In genomic region chr6:33711140-33712129, GRCh38 we compare ENCODE assay signal across 8 cellular contexts. TPM values are rescaled to one million over a fixed set of nuclear protein-coding genes. Genes with fewer than 3 reads are reported as not detected.
DNase-seq lines count a peak whose midpoint lies in the region; ATAC-seq and TF ChIP-seq lines count a peak whose summit lies in the region.

Gene UQCC2 (minus strand): TSS chr6:33711700. CDS start chr6:33711686, 14 bp downstream.

- H3K27ac ChIP-seq in esophagus (ENCODE audit: low read depth in 2 of 2, low read length in 1 of 2), result peak within 1 kb of the TSS; percentile 96 to 99
- H3K27ac ChIP-seq in muscle layer of colon (ENCODE audit: low read depth, low read length), result peak within 1 kb of the TSS; percentile 85

- H3K9me3 ChIP-seq in esophagus (ENCODE audit: control insufficient read depth in 2 of 2, insufficient read depth in 1 of 2, low read depth in 1 of 2, low read length in 1 of 2), result no peaks in the 10 kb centered on the region
- H3K9me3 ChIP-seq in muscle layer of colon (ENCODE audit: low read length), result no peaks in the 10 kb centered on the region

- H3K36me3 Mint-ChIP-seq in activated T-cell treated with anti-CD3 and anti-CD28 coated beads, Interleukin-2, amount 50 U/mL, for 24 hours (ENCODE audit: low read depth), result peaks cover 51% of the 10 kb centered on the region

- H3K4me3 ChIP-seq in esophagus (ENCODE audit: low read depth in 1 of 2, low read length in 2 of 2) (peak within 1 kb of the TSS; percentile 78 to 93), muscle layer of colon (ENCODE audit: low read depth in 1 of 2, low read length in 2 of 2) (peak within 1 kb of the TSS; percentile 66 to 84)

- peaks cover 39% of the 10 kb centered on the region for H3K4me1 Mint-ChIP-seq in activated T-cell treated with anti-CD3 and anti-CD28 coated beads, Interleukin-2, amount 50 U/mL, for 24 hours (ENCODE audit: low read depth)

- ATAC-seq in GM21717 (IDR thresholded peaks at IDR 0.05; ENCODE audit: unreplicated experiment), result peak; percentile 76

- peak within 1 kb of the TSS; percentile 96 for H3K4me3 Mint-ChIP-seq in activated T-cell treated with anti-CD3 and anti-CD28 coated beads, Interleukin-2, amount 50 U/mL, for 24 hours

- peaks cover 2 to 4% of the 10 kb centered on the region in 2 donors for H3K4me1 ChIP-seq in esophagus (ENCODE audit: control insufficient read depth in 2 of 2, insufficient read depth in 2 of 2, low read length in 1 of 2)
- peaks cover 12% of the 10 kb centered on the region for H3K4me1 ChIP-seq in muscle layer of colon (ENCODE audit: insufficient read depth, low read length)

- H3K27me3 Mint-ChIP-seq in activated T-cell treated with anti-CD3 and anti-CD28 coated beads, Interleukin-2, amount 50 U/mL, for 24 hours, result no peaks in the 10 kb centered on the region

- H3K9ac ChIP-seq in muscle layer of colon (ENCODE audit: low read length), result peak within 1 kb of the TSS; percentile 55

- no peaks in the 10 kb centered on the region for H3K9me3 Mint-ChIP-seq in activated T-cell treated with anti-CD3 and anti-CD28 coated beads, Interleukin-2, amount 50 U/mL, for 24 hours

- peak; percentile 98 for DNase-seq in DMS53 (lab: John Stamatoyannopoulos, UW)
- peak; percentile 85 for DNase-seq in KG1 (lab: John Stamatoyannopoulos, UW)
- DNase-seq in activated T-cell treated with anti-CD3 and anti-CD28 coated beads, Interleukin-2, amount 50 U/mL, for 24 hours, result peak; percentile 98
- DNase-seq in stimulated activated CD8-positive, alpha-beta memory T cell treated with anti-CD3 and anti-CD28 coated beads, Interleukin-7, amount 100 ng/mL, for 24 hours (ENCODE audit: low read depth), result peak; percentile 89

- no peaks in the 10 kb centered on the region for H3K27me3 ChIP-seq in esophagus (ENCODE audit: control insufficient read depth in 1 of 2, insufficient read depth in 2 of 2, low read length in 2 of 2)
- H3K27me3 ChIP-seq in muscle layer of colon (ENCODE audit: control insufficient read depth in 1 of 2, insufficient read depth in 2 of 2, low read length in 2 of 2), result no peaks in the 10 kb centered on the region

- H3K36me3 ChIP-seq in esophagus (ENCODE audit: control insufficient read depth in 2 of 2, insufficient read depth in 2 of 2, low read length in 1 of 2) (peaks cover 0 to 4% of the 10 kb centered on the region in 2 donors), muscle layer of colon (ENCODE audit: insufficient read depth, low read length) (peaks cover 6% of the 10 kb centered on the region)

- 1 to 2% methylated on average over 68 to 73 of the region's 73 CpGs for WGBS in esophagus, 2 donors

- H3K27ac Mint-ChIP-seq in activated T-cell treated with anti-CD3 and anti-CD28 coated beads, Interleukin-2, amount 50 U/mL, for 24 hours, result peak within 1 kb of the TSS; percentile 100

TF ChIP-seq in PFSK-1, 5 proteins besides CTCF, POLR2A, EP300 and RAD21:
- peak; percentile 98 for TF ChIP-seq TAF1 (IDR thresholded peaks at IDR 0.05; ENCODE audit: borderline replicate concordance, insufficient read depth, low read length)
- TF ChIP-seq POLR2AphosphoS5 (IDR thresholded peaks at IDR 0.05; ENCODE audit: low read depth, low read length), result peak; percentile 99
- peak; percentile 57; the same call in 1 of the 2 replicates for TF ChIP-seq SIN3A (IDR thresholded peaks at IDR 0.05; ENCODE audit: borderline replicate concordance, insufficient read depth, low read length)
- peak in 1 of 2 experiments; percentile 45; a peak in 1 of 4 replicates for TF ChIP-seq REST (IDR thresholded peaks at IDR 0.05; ENCODE audit: insufficient read depth in 1 of 2, low read depth in 2 of 2, low read length in 2 of 2)
- TF ChIP-seq FOXP2 (optimal IDR thresholded peaks at IDR 0.05; ENCODE audit: borderline replicate concordance, extremely low read depth, extremely low read length, insufficient read depth), result peak; percentile 12

RNA-seq across cellular contexts. Expression of gene UQCC2, which starts in this region (rescaled TPM):
- 291 TPM for polyA plus RNA-seq in PFSK-1 (2012; ENCODE audit: insufficient read length, low read depth)
- polyA plus RNA-seq in esophagus, result 10 to 100 TPM; 56.1 to 93.7 TPM

Comparison
In these comparisons a context has a peak if more than half of its experiments do, and no peak if none do; other contexts are left out.
1. Peak in every context shown above with its lines: DNase-seq, ATAC-seq, H3K4me3 ChIP-seq and H3K27ac ChIP-seq.